ENCODE assay signal across 8 cellular contexts in the genomic region with DNA sequence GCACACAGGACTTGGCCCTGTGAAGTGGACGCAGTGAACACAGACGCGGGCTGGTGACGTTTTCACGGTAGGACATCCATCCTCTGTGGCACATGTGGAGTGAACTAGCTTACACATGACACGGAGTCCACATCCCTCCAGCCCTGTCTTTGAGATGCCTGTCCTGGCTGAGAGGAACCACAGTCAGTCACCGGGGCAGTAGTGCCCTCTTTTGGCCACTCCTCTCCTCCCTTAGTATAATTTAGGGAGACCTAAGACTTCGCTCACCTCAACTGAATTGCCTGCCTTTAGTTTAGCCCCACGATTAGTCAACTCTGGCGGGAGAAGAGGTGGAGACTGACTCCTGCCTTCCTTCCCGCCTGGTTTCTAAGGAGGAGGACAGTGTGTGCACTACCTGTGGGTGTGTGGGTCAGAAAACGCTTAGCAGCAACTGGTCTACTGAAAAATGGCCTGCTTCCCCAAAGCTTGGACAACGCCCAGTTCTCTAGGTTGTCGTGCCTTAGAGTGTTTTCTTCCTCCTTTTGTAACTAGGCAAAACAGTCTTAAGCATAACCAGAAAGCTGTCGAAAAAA.
DNase-seq lines count a peak whose midpoint lies in the region; ATAC-seq and TF ChIP-seq lines count a peak whose summit lies in the region.

No MANE protein-coding gene starts in this region.

- DNase-seq in NCI-H146 (lab: John Stamatoyannopoulos, UW) (no peak), NCI-H2029 treated with DMSO at 0.1 percent for 48 hours (lab: John Stamatoyannopoulos, UW) (no peak)
- DNase-seq in NK-92 treated with Interleukin-12 subunit alpha and Interleukin-12 subunit beta, amount 100 ng/mL, for 24 hours (lab: John Stamatoyannopoulos, UW) = no peak

- H3K27ac ChIP-seq in muscle layer of colon (ENCODE audit: low read depth, low read length) = peak overlapping the region; percentile 61

- peak overlapping the region; percentile 40 for H3K4me3 Mint-ChIP-seq in activated naive CD8-positive, alpha-beta T cell

- H3K4me3 ChIP-seq in muscle layer of colon (ENCODE audit: low read depth in 1 of 2, low read length in 2 of 2) = no peak overlapping the region

- peak overlapping the region; percentile 79 for H3K27ac Mint-ChIP-seq in activated naive CD8-positive, alpha-beta T cell

- peaks cover 81% of the 10 kb centered on the region for H3K4me1 Mint-ChIP-seq in activated naive CD8-positive, alpha-beta T cell (ENCODE audit: low read depth)

- H3K9ac ChIP-seq in muscle layer of colon (ENCODE audit: low read length) = no peak overlapping the region

- H3K27me3 ChIP-seq in muscle layer of colon (ENCODE audit: control insufficient read depth in 1 of 2, insufficient read depth in 2 of 2, low read length in 2 of 2) = no peaks in the 10 kb centered on the region

- no peaks in the 10 kb centered on the region for H3K9me3 ChIP-seq in muscle layer of colon (ENCODE audit: low read length)

- ATAC-seq in GM21526 (IDR thresholded peaks at IDR 0.05; ENCODE audit: low FRiP score, unreplicated experiment) (peak; percentile 45), HG03575 (IDR thresholded peaks at IDR 0.05; ENCODE audit: extremely low read depth, insufficient number of reproducible peaks, low FRiP score, unreplicated experiment) (peak; percentile 11)

- peaks cover 20% of the 10 kb centered on the region for H3K4me1 ChIP-seq in muscle layer of colon (ENCODE audit: insufficient read depth, low read length)

- H3K9me3 Mint-ChIP-seq in activated naive CD8-positive, alpha-beta T cell (ENCODE audit: low read depth) = no peaks in the 10 kb centered on the region

- peaks cover 32% of the 10 kb centered on the region for H3K36me3 Mint-ChIP-seq in activated naive CD8-positive, alpha-beta T cell

- TF ChIP-seq CTCF in GM12874 (IDR thresholded peaks at IDR 0.05; ENCODE audit: insufficient read depth, low read depth, low read length) = peak; percentile 19; the same call in 1 of the 2 replicates

- H3K36me3 ChIP-seq in muscle layer of colon (ENCODE audit: insufficient read depth, low read length) = no peaks in the 10 kb centered on the region

- H3K27me3 Mint-ChIP-seq in activated naive CD8-positive, alpha-beta T cell = no peaks in the 10 kb centered on the region
